ENCODE assay signal across 22 cellular contexts in the genomic region with DNA sequence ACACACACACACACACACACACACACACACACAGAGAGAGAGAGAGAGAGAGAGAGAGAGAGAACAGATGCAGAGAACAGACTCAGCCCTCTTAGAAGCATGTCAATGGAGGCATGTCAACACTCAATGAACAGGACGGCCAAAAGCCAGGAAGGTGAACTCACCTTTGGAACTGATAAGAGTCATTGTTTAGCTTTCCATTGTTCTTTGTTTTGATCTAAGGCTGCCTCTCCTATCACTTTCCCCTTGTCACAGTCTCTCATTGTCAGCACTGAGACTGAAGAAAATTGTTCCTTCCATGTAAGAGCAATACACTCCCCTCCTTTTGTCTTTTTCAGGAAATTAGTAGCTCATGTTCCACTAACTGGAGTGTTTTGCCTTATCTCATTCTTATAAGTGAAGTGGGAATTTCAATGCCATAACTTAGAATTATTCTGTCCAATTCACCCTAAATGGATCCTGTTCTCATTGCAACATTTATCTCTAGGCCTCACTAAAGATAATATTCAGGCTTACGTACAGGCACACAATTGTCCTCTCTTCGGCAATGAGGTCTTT.
A peak's percentile ranks its signal among the peaks of the same experiment; 100 is the strongest.
DNase-seq lines count a peak whose midpoint lies in the region; ATAC-seq lines count a peak whose summit lies in the region.
"Had no signal": no experiment of that assay in that cellular context is flagged by ENCODE, and none has a peak within 500 bp of the region (broad histone marks: within the 10 kb centered on the region; RNA-seq: fewer than 3 reads in every experiment).

No MANE protein-coding gene starts in this region.

- intact Hi-C loops in left ventricle myocardium superior (cut with micrococcal nuclease), result no loop called here
- intact Hi-C loops in activated CD4-positive, alpha-beta T cell treated with anti-CD3 and anti-CD28 coated beads for 36 hours (cut with DNase I, micrococcal nuclease), result no loop called here

- peaks cover 8% of the 10 kb centered on the region for H3K27me3 Mint-ChIP-seq in activated CD4-positive, alpha-beta T cell treated with anti-CD3 and anti-CD28 coated beads for 36 hours
- H3K27me3 Mint-ChIP-seq: activated naive CD4-positive, alpha-beta T cell treated with anti-CD3 and anti-CD28 coated beads, Interleukin-2, amount 10 ng/mL, durations not matched to agents 7 days and 5 days; type B pancreatic cell had no signal

- peaks cover 34% of the 10 kb centered on the region for H3K4me1 Mint-ChIP-seq in activated CD4-positive, alpha-beta T cell treated with anti-CD3 and anti-CD28 coated beads for 36 hours

- H3K4me3 Mint-ChIP-seq in activated CD4-positive, alpha-beta T cell treated with anti-CD3 and anti-CD28 coated beads for 36 hours, result no peak overlapping the region
- H3K4me3 Mint-ChIP-seq: activated naive CD4-positive, alpha-beta T cell treated with anti-CD3 and anti-CD28 coated beads, Interleukin-2, amount 10 ng/mL, durations not matched to agents 7 days and 5 days; type B pancreatic cell had no signal

- CTCF ChIA-PET in activated CD4-positive, alpha-beta T cell treated with anti-CD3 and anti-CD28 coated beads for 36 hours (lab: Charles Lee), result interaction anchor here (0.7 to 1.0 kb wide), 2 partner anchors 34 to 322 kb away, joined by 3 to 4 read pairs; no protein-coding TSS in a partner anchor

- H3K9me3 Mint-ChIP-seq in activated CD4-positive, alpha-beta T cell treated with anti-CD3 and anti-CD28 coated beads for 36 hours (ENCODE audit: low read depth), result no peaks in the 10 kb centered on the region
- H3K9me3 Mint-ChIP-seq: type B pancreatic cell had no signal

- DNase-seq in NCI-H345 (lab: John Stamatoyannopoulos, UW) (peak; percentile 0), NCI-H345 treated with DMSO at 0.1 percent for 48 hours (lab: John Stamatoyannopoulos, UW; ENCODE audit: unreplicated experiment) (no peak), NCI-H2196 (lab: John Stamatoyannopoulos, UW; ENCODE audit: unreplicated experiment) (peak; percentile 38), left ventricle myocardium superior (no peak), pulmonary artery endothelial cell (ENCODE audit: low read depth, low spot score) (peak; percentile 65), T-helper 2 cell (no peak)
- no peak for DNase-seq in activated CD4-positive, alpha-beta T cell treated with anti-CD3 and anti-CD28 coated beads for 36 hours
- DNase-seq: activated CD4-positive, alpha-beta T cell treated with anti-CD3 and anti-CD28 coated beads for 4 hours; activated naive CD4-positive, alpha-beta T cell treated with anti-CD3 and anti-CD28 coated beads, Interleukin-2, amount 10 ng/mL, durations not matched to agents 7 days and 5 days; activated T-cell treated with anti-CD3 and anti-CD28 coated beads, Interleukin-2, amount 50 U/mL, for 48 hours; anterior cingulate cortex; caudate nucleus; COR-L47; dorsolateral prefrontal cortex; foreskin fibroblast; Kasumi-1; NCI-H1048; NCI-H2081 treated with DMSO at 0.1 percent for 48 hours; right lobe of liver; stimulated activated CD4-positive, alpha-beta T cell treated with anti-CD3 and anti-CD28 coated beads, Interleukin-15, amount 100 ng/mL, for 24 hours had no signal

- H3K36me3 Mint-ChIP-seq in activated CD4-positive, alpha-beta T cell treated with anti-CD3 and anti-CD28 coated beads for 36 hours (ENCODE audit: low read depth), result no peaks in the 10 kb centered on the region
- H3K36me3 Mint-ChIP-seq: activated naive CD4-positive, alpha-beta T cell treated with anti-CD3 and anti-CD28 coated beads, Interleukin-2, amount 10 ng/mL, durations not matched to agents 7 days and 5 days; type B pancreatic cell had no signal

- ATAC-seq in left ventricle myocardium superior (peak; percentile 86), GM21529 (IDR thresholded peaks at IDR 0.05; ENCODE audit: unreplicated experiment) (no peak)
- no peak for ATAC-seq in activated CD4-positive, alpha-beta T cell treated with anti-CD3 and anti-CD28 coated beads for 36 hours

- H3K27ac Mint-ChIP-seq in activated CD4-positive, alpha-beta T cell treated with anti-CD3 and anti-CD28 coated beads for 36 hours, result no peak overlapping the region
- H3K27ac Mint-ChIP-seq: activated naive CD4-positive, alpha-beta T cell treated with anti-CD3 and anti-CD28 coated beads, Interleukin-2, amount 10 ng/mL, durations not matched to agents 7 days and 5 days; type B pancreatic cell had no signal

- POLR2A ChIA-PET in activated CD4-positive, alpha-beta T cell treated with anti-CD3 and anti-CD28 coated beads for 36 hours (lab: Charles Lee), result no interaction called here

Comparison
In these comparisons a context has a peak if more than half of its experiments do, and no peak if none do; other contexts are left out.
1. DNase-seq: peak in NCI-H345 (single experiment), NCI-H2196 (single experiment) and pulmonary artery endothelial cell (single experiment); none in NCI-H345 treated with DMSO at 0.1 percent for 48 hours (single experiment), left ventricle myocardium superior (single experiment), activated CD4-positive, alpha-beta T cell treated with anti-CD3 and anti-CD28 coated beads for 36 hours (single experiment) and T-helper 2 cell (0 of 5).